Comparison of ENCODE assay signal across 11 cellular contexts in the genomic region with DNA sequence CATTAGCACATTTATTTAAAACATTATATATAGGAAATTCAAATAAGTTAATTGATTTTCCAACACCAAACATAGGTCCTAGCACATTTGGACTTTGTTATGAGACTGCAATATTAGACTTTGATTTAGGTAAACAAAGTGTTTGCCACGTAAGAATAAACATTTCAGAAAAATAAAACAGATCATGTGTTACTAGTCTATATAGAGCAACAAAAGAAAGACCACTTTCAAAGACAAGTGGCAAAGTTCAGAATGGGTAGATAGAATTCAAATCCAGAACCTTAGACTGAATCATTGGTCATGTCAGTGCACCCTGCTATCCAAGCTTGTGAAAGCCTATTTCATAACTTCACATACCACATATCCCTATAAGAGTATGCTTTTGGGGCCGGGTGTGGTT.
"Had no signal": no experiment of that assay in that cellular context is flagged by ENCODE, and none has a peak within 500 bp of the region (broad histone marks: within the 10 kb centered on the region; RNA-seq: fewer than 3 reads in every experiment).

No MANE protein-coding gene starts in this region.

- H3K27ac ChIP-seq: GM23248 had no signal

- H3K4me1 ChIP-seq: HAP-1 had no signal

- H3K4me3 ChIP-seq: GM23248, GM23338, HAP-1 had no signal

- H2AFZ ChIP-seq: GM23248, GM23338 had no signal

- H3K4me2 ChIP-seq: GM23338 had no signal

- ATAC-seq: GM23338, HCT116 had no signal

- FAIRE-seq: H1, H54 had no signal

- H3K36me3 ChIP-seq: HAP-1 had no signal

- H3K4me1 Mint-ChIP-seq: GM23338, H9 had no signal

- H3K9me3 ChIP-seq: HAP-1 had no signal

- H3K4me3 Mint-ChIP-seq: GM23338, H9, HFFc6 had no signal

- H3K27ac Mint-ChIP-seq: GM23338, H9, HFFc6 had no signal

- H3K9me3 Mint-ChIP-seq: GM23338, H9, HFFc6 had no signal

- H3K9ac ChIP-seq: GM23248 had no signal

- DNase-seq: GM23248, GOT3, H7, H9, HCEC 1CT, HFFc6 had no signal
